Comparison of ENCODE assay signal across 1 cellular context in the genomic region with DNA sequence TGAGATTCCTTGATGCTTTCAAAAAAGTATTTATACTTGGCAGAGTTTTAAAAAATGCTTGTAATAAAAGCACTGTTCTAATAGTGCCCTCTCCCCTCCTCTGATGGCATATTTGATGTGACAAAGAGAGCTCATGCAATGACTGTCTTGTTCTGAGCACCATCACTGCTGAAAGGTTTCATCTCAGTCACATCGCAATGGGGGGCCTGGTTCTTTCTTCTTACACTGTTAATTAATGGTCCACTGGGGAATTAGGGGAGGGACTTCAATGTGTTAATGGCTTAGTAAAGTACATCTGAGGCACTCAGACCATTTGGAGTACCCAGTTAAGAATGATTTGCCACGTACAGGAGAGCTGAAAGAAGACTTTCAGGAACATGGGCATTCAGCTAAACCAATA.
TF ChIP-seq lines count a peak whose summit lies in the region.

No MANE protein-coding gene starts in this region.

TF ChIP-seq in GM23338, 12 proteins besides CTCF, POLR2A, EP300 and RAD21 (continued from another document):
- TF ChIP-seq, protein P1, sequence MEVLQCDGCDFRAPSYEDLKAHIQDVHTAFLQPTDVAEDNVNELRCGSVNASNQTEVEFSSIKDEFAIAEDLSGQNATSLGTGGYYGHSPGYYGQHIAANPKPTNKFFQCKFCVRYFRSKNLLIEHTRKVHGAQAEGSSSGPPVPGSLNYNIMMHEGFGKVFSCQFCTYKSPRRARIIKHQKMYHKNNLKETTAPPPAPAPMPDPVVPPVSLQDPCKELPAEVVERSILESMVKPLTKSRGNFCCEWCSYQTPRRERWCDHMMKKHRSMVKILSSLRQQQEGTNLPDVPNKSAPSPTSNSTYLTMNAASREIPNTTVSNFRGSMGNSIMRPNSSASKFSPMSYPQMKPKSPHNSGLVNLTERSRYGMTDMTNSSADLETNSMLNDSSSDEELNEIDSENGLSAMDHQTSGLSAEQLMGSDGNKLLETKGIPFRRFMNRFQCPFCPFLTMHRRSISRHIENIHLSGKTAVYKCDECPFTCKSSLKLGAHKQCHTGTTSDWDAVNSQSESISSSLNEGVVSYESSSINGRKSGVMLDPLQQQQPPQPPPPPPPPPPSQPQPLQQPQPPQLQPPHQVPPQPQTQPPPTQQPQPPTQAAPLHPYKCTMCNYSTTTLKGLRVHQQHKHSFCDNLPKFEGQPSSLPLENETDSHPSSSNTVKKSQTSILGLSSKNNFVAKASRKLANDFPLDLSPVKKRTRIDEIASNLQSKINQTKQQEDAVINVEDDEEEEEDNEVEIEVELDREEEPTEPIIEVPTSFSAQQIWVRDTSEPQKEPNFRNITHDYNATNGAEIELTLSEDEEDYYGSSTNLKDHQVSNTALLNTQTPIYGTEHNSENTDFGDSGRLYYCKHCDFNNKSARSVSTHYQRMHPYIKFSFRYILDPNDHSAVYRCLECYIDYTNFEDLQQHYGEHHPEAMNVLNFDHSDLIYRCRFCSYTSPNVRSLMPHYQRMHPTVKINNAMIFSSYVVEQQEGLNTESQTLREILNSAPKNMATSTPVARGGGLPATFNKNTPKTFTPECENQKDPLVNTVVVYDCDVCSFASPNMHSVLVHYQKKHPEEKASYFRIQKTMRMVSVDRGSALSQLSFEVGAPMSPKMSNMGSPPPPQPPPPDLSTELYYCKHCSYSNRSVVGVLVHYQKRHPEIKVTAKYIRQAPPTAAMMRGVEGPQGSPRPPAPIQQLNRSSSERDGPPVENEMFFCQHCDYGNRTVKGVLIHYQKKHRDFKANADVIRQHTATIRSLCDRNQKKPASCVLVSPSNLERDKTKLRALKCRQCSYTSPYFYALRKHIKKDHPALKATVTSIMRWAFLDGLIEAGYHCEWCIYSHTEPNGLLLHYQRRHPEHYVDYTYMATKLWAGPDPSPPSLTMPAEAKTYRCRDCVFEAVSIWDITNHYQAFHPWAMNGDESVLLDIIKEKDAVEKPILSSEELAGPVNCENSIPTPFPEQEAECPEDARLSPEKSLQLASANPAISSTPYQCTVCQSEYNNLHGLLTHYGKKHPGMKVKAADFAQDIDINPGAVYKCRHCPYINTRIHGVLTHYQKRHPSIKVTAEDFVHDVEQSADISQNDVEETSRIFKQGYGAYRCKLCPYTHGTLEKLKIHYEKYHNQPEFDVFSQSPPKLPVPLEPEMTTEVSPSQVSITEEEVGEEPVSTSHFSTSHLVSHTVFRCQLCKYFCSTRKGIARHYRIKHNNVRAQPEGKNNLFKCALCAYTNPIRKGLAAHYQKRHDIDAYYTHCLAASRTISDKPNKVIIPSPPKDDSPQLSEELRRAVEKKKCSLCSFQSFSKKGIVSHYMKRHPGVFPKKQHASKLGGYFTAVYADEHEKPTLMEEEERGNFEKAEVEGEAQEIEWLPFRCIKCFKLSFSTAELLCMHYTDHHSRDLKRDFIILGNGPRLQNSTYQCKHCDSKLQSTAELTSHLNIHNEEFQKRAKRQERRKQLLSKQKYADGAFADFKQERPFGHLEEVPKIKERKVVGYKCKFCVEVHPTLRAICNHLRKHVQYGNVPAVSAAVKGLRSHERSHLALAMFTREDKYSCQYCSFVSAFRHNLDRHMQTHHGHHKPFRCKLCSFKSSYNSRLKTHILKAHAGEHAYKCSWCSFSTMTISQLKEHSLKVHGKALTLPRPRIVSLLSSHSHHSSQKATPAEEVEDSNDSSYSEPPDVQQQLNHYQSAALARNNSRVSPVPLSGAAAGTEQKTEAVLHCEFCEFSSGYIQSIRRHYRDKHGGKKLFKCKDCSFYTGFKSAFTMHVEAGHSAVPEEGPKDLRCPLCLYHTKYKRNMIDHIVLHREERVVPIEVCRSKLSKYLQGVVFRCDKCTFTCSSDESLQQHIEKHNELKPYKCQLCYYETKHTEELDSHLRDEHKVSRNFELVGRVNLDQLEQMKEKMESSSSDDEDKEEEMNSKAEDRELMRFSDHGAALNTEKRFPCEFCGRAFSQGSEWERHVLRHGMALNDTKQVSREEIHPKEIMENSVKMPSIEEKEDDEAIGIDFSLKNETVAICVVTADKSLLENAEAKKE (CRISPR knock-in tag; IDR thresholded peaks at IDR 0.05) = no peak
- no peak for TF ChIP-seq EZH2 (IDR thresholded peaks at IDR 0.05; ENCODE audit: low read depth, unreplicated experiment)
- TF ChIP-seq JUNB (IDR thresholded peaks at IDR 0.05; ENCODE audit: unreplicated experiment) = no peak
- TF ChIP-seq POLR2AphosphoS5 (IDR thresholded peaks at IDR 0.05; ENCODE audit: low read depth) = no peak
